Comparison of ENCODE assay signal across 10 cellular contexts in genomic region chr22:24703101-24703500, GRCh38.
DNase-seq lines count a peak whose midpoint lies in the region; ATAC-seq and TF ChIP-seq lines count a peak whose summit lies in the region.
"Had no signal": no experiment of that assay in that cellular context is flagged by ENCODE, and none has a peak within 500 bp of the region (broad histone marks: within the 10 kb centered on the region; RNA-seq: fewer than 3 reads in every experiment).

No MANE protein-coding gene starts in this region.

- H3K27me3 ChIP-seq in BE2C (no peaks in the 10 kb centered on the region), MG63 (peaks cover 3% of the 10 kb centered on the region; the same call in 1 of the 2 replicates), body of pancreas (no peaks in the 10 kb centered on the region), left lung (no peaks in the 10 kb centered on the region), A673 (replicated peaks; ENCODE audit: insufficient read depth, low read depth, low read length, poor library complexity) (no peaks in the 10 kb centered on the region)

- no peaks in the 10 kb centered on the region for H3K36me3 ChIP-seq in BE2C
- no peaks in the 10 kb centered on the region for H3K36me3 ChIP-seq in MG63
- H3K36me3 ChIP-seq in body of pancreas (replicated peaks in 1 of 2; ENCODE audit: insufficient read depth in 1 of 2, low read depth in 2 of 2): no peaks in the 10 kb centered on the region
- no peaks in the 10 kb centered on the region for H3K36me3 ChIP-seq in left lung
- no peaks in the 10 kb centered on the region for H3K36me3 ChIP-seq in A673 (ENCODE audit: insufficient read depth, low read length, poor library complexity, severe bottlenecking)
- H3K36me3 ChIP-seq: gastrocnemius medialis had no signal

- H3K27ac ChIP-seq in body of pancreas (no peak overlapping the region), left lung (no peak overlapping the region), A673 (ENCODE audit: low read depth, low read length, poor library complexity, severe bottlenecking) (no peak overlapping the region)
- H3K27ac ChIP-seq: gastrocnemius medialis had no signal

- no TSS peak for BruUV-seq in A673 (replicated peaks; lab: Mats Ljungman, UMichigan)

- CTCF ChIA-PET in A673 (lab: Charles Lee): interaction anchor here (0.5 kb wide), 1 partner anchor 195 kb away, joined by 3 read pairs; no protein-coding TSS in a partner anchor

- ATAC-seq in body of pancreas (peak; percentile 9), left lung (peak; percentile 31), GM18873 (IDR thresholded peaks at IDR 0.05; ENCODE audit: low FRiP score, unreplicated experiment) (no peak)
- ATAC-seq: gastrocnemius medialis had no signal

- no peaks in the 10 kb centered on the region for H3K9me3 ChIP-seq in BE2C
- no peaks in the 10 kb centered on the region for H3K9me3 ChIP-seq in MG63
- no peaks in the 10 kb centered on the region for H3K9me3 ChIP-seq in body of pancreas
- H3K9me3 ChIP-seq in left lung: no peaks in the 10 kb centered on the region
- H3K9me3 ChIP-seq in A673 (ENCODE audit: low read depth, low read length, poor library complexity, severe bottlenecking): no peaks in the 10 kb centered on the region
- H3K9me3 ChIP-seq: gastrocnemius medialis had no signal

- TF ChIP-seq CTCF in BE2C (IDR thresholded peaks at IDR 0.05; ENCODE audit: low read depth, low read length) (no peak), body of pancreas (IDR thresholded peaks at IDR 0.05) (no peak), left lung (IDR thresholded peaks at IDR 0.05) (no peak), A673 (conservative IDR thresholded peaks at IDR 0.05; ENCODE audit: low read depth, low read length) (no peak)

- WGBS in body of pancreas, 2 donors: 49 to 53% methylated on average over 9 to 11 of the region's 11 CpGs

- intact Hi-C loops in body of pancreas (cut with DNase I): no loop called here
- intact Hi-C loops in left lung (cut with DNase I): no loop called here
- intact Hi-C loops in A673 (cut with micrococcal nuclease; ENCODE audit: unreplicated experiment): no loop called here

- DNase-seq in BE2C (peak; percentile 68), MG63 (peak; percentile 28), body of pancreas (peak in 2 of 4 donors; percentile 52 to 57), left lung (no peak), C1 segment of cervical spinal cord (lab: John Stamatoyannopoulos, UW) (no peak), NCI-H524 (lab: John Stamatoyannopoulos, UW) (no peak), A673 (ENCODE audit: low spot score) (no peak)
- DNase-seq: gastrocnemius medialis; stimulated activated CD4-positive, alpha-beta T cell treated with anti-CD3 and anti-CD28 coated beads, Interleukin-15, amount 100 ng/mL, for 24 hours had no signal

- H3K4me1 ChIP-seq in BE2C (peaks cover 7% of the 10 kb centered on the region), body of pancreas (peaks cover 3% of the 10 kb centered on the region), left lung (peaks cover 1 to 9% of the 10 kb centered on the region in 2 donors), A673 (ENCODE audit: insufficient read depth, low read length, poor library complexity, severe bottlenecking) (no peaks in the 10 kb centered on the region)
- H3K4me1 ChIP-seq: gastrocnemius medialis had no signal

- POLR2A ChIA-PET in A673 (lab: Charles Lee; ENCODE audit: low non-redundant PET): no interaction called here

- H3K4me3 ChIP-seq in BE2C (ENCODE audit: low read depth, low read length) (no peak overlapping the region), MG63 (no peak overlapping the region), body of pancreas (no peak overlapping the region), left lung (no peak overlapping the region), A673 (ENCODE audit: low read depth, low read length, poor library complexity, severe bottlenecking) (no peak overlapping the region)
- H3K4me3 ChIP-seq: gastrocnemius medialis had no signal

- no peak for TF ChIP-seq POLR2A in body of pancreas (IDR thresholded peaks at IDR 0.05)

Comparison
In these comparisons a context has a peak if more than half of its experiments do, and no peak if none do; other contexts are left out.
1. DNase-seq: peak in BE2C (single experiment) and MG63 (single experiment); none in left lung (0 of 2), C1 segment of cervical spinal cord (0 of 14), NCI-H524 (0 of 2) and A673 (single experiment).